ENCODE assay signal across 3 cellular contexts in the genomic region with DNA sequence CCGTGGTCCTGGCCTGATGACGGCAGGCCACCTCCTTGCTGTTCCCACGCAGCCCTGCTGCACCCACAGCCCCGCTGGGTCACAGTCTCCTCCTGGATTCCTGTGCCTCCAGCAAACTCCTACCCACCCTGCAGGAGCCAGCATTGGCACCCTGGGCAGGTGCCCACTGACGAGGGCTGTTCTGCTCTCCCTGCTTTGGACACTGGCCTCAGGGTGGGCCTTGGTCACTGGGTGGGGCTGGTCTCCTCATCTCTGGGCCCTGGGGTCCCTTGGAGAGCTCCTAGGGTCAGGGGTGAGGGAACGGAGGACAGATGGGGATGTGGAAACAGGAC.
TF ChIP-seq lines count a peak whose summit lies in the region.

No MANE protein-coding gene starts in this region.

TF ChIP-seq in SK-N-SH treated with all-trans-retinoic acid at 6 μM for 48 hours, 23 proteins besides CTCF, POLR2A, EP300 and RAD21:
- TF ChIP-seq ZFP3 (CRISPR knock-in tag; IDR thresholded peaks at IDR 0.05) (peak; percentile 90), ZC3H10 (CRISPR knock-in tag; IDR thresholded peaks at IDR 0.05) (no peak)

TF ChIP-seq in SK-N-SH, 30 proteins besides CTCF, POLR2A, EP300 and RAD21 (continued from another document):
- no peak for TF ChIP-seq SIN3A (IDR thresholded peaks at IDR 0.05; ENCODE audit: borderline replicate concordance, low read depth, low read length)
- TF ChIP-seq NRF1 (IDR thresholded peaks at IDR 0.05; ENCODE audit: low read depth, low read length) = no peak
- TF ChIP-seq, protein P1, sequence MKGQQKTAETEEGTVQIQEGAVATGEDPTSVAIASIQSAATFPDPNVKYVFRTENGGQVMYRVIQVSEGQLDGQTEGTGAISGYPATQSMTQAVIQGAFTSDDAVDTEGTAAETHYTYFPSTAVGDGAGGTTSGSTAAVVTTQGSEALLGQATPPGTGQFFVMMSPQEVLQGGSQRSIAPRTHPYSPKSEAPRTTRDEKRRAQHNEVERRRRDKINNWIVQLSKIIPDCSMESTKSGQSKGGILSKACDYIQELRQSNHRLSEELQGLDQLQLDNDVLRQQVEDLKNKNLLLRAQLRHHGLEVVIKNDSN (IDR thresholded peaks at IDR 0.05; ENCODE audit: borderline replicate concordance, low read depth) = no peak
- TF ChIP-seq, protein P2, sequence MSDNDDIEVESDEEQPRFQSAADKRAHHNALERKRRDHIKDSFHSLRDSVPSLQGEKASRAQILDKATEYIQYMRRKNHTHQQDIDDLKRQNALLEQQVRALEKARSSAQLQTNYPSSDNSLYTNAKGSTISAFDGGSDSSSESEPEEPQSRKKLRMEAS (IDR thresholded peaks at IDR 0.05; ENCODE audit: low read depth) = no peak
- TF ChIP-seq MXI1 (IDR thresholded peaks at IDR 0.05; ENCODE audit: low read depth, low read length) = no peak
- TF ChIP-seq SMC3 (IDR thresholded peaks at IDR 0.05; ENCODE audit: low read depth, low read length) = no peak
- TF ChIP-seq, protein P3, sequence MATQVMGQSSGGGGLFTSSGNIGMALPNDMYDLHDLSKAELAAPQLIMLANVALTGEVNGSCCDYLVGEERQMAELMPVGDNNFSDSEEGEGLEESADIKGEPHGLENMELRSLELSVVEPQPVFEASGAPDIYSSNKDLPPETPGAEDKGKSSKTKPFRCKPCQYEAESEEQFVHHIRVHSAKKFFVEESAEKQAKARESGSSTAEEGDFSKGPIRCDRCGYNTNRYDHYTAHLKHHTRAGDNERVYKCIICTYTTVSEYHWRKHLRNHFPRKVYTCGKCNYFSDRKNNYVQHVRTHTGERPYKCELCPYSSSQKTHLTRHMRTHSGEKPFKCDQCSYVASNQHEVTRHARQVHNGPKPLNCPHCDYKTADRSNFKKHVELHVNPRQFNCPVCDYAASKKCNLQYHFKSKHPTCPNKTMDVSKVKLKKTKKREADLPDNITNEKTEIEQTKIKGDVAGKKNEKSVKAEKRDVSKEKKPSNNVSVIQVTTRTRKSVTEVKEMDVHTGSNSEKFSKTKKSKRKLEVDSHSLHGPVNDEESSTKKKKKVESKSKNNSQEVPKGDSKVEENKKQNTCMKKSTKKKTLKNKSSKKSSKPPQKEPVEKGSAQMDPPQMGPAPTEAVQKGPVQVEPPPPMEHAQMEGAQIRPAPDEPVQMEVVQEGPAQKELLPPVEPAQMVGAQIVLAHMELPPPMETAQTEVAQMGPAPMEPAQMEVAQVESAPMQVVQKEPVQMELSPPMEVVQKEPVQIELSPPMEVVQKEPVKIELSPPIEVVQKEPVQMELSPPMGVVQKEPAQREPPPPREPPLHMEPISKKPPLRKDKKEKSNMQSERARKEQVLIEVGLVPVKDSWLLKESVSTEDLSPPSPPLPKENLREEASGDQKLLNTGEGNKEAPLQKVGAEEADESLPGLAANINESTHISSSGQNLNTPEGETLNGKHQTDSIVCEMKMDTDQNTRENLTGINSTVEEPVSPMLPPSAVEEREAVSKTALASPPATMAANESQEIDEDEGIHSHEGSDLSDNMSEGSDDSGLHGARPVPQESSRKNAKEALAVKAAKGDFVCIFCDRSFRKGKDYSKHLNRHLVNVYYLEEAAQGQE (IDR thresholded peaks at IDR 0.05; ENCODE audit: low read depth, low read length) = no peak
- TF ChIP-seq JUND (IDR thresholded peaks at IDR 0.05) = no peak

TF ChIP-seq in neural cell, 6 proteins besides CTCF, POLR2A, EP300 and RAD21:
- TF ChIP-seq TAF1 (IDR thresholded peaks at IDR 0.05; ENCODE audit: low read depth) = no peak
- TF ChIP-seq SMC3 (conservative IDR thresholded peaks at IDR 0.05; ENCODE audit: poor library complexity) = no peak
- TF ChIP-seq EZH2 (IDR thresholded peaks at IDR 0.05; ENCODE audit: borderline replicate concordance, insufficient read depth, low read length, poor library complexity, severe bottlenecking) = no peak
- no peak for TF ChIP-seq MXI1 (conservative IDR thresholded peaks at IDR 0.05; ENCODE audit: poor library complexity, severe bottlenecking)
- TF ChIP-seq, protein P3 (IDR thresholded peaks at IDR 0.05; ENCODE audit: borderline replicate concordance) = no peak
- TF ChIP-seq POLR2AphosphoS5 (IDR thresholded peaks at IDR 0.05) = no peak
